In genomic region chr2:231795525-231796327, GRCh38 we compare ENCODE assay signal across 9 cellular contexts. TPM values are rescaled to one million over a fixed set of nuclear protein-coding genes. Genes with fewer than 3 reads are reported as not detected.
DNase-seq lines count a peak whose midpoint lies in the region; ATAC-seq, FAIRE-seq and TF ChIP-seq lines count a peak whose summit lies in the region.
"Had no signal": no experiment of that assay in that cellular context is flagged by ENCODE, and none has a peak within 500 bp of the region (broad histone marks: within the 10 kb centered on the region; RNA-seq: fewer than 3 reads in every experiment).

No MANE protein-coding gene starts in this region.

- H3K4me3 ChIP-seq in A549 (no peak overlapping the region), fibroblast of the aortic adventitia (ENCODE audit: low read depth, low read length) (no peak overlapping the region), tibial nerve (no peak overlapping the region)

- 0 out of 3 replicates have a peak overlapping the region, but pooled peaks have one; percentile 4 for H3K4me2 ChIP-seq in A549

- H3K27ac Mint-ChIP-seq in stimulated activated naive B cell treated with anti-CD40 and anti-IgM and Interleukin-4, amounts not matched to agents 10 μg/mL and 1 μg/mL and 100 μg/mL, for 72 hours: no peak overlapping the region
- H3K27ac Mint-ChIP-seq: activated naive CD8-positive, alpha-beta T cell treated with anti-CD3 and anti-CD28 coated beads, Interleukin-2, amount 10 ng/mL, durations not matched to agents 7 days and 5 days had no signal

- no peaks in the 10 kb centered on the region for H3K27me3 ChIP-seq in tibial nerve

- TF ChIP-seq CTCF in A549 (IDR thresholded peaks at IDR 0.05) (peak; percentile 57), fibroblast of the aortic adventitia (IDR thresholded peaks at IDR 0.05; ENCODE audit: insufficient read depth, low read length) (no peak), tibial nerve (IDR thresholded peaks at IDR 0.05) (no peak)

- TF ChIP-seq EP300 in A549 (IDR thresholded peaks at IDR 0.05): no peak
- TF ChIP-seq EP300 in tibial nerve (IDR thresholded peaks at IDR 0.05): no peak

- CTCF ChIA-PET in A549 (lab: Yijun Ruan, JAX): interaction anchor here (0.6 to 3.3 kb wide), 15 partner anchors 10 to 668 kb away, joined by 3 to 20 read pairs (median 4); partner anchors contain the start of gene COPS7B

- no peak; a peak in 1 of 5 replicates for TF ChIP-seq RAD21 in A549 (conservative IDR thresholded peaks at IDR 0.05 in 1 of 2, IDR thresholded peaks at IDR 0.05 in 1 of 2)

- peaks cover 0 to 97% (median 9%) of the 10 kb centered on the region in 3 donors for H3K36me3 ChIP-seq in tibial nerve

- H3K27ac ChIP-seq in A549 (no peak overlapping the region), tibial nerve (no peak overlapping the region)

- H3K4me1 ChIP-seq in A549 (peaks cover 15% of the 10 kb centered on the region; the same call in 2 of the 3 replicates), tibial nerve (peaks cover 0 to 4% (median 0%) of the 10 kb centered on the region in 4 donors)

- peak; percentile 49 for FAIRE-seq in A549 (lab: Jason Lieb, UNC)
- FAIRE-seq in H54 (lab: Jason Lieb, UNC): peak; percentile 91

- DNase-seq in A549 (ENCODE audit: low read depth in 1 of 2, low spot score in 1 of 2) (peak; percentile 80 to 91), H54 (ENCODE audit: insufficient read length, low spot score) (peak; percentile 69), RPMI7951 (ENCODE audit: low read depth) (peak; percentile 71), fibroblast of the aortic adventitia (ENCODE audit: low read depth) (peak; percentile 46), tibial nerve (ENCODE audit: low spot score in 2 of 2) (no peak)
- DNase-seq in stimulated activated naive B cell treated with anti-CD40 and anti-IgM and Interleukin-4, amounts not matched to agents 10 μg/mL and 1 μg/mL and 100 μg/mL, for 72 hours: no peak
- DNase-seq in activated CD4-positive, alpha-beta T cell treated with anti-CD3 and anti-CD28 coated beads, Interleukin-2, amount 50 U/mL, for 1 hour: no peak
- DNase-seq: activated naive CD8-positive, alpha-beta T cell treated with anti-CD3 and anti-CD28 coated beads, Interleukin-2, amount 10 ng/mL, durations not matched to agents 7 days and 5 days had no signal

- no peaks in the 10 kb centered on the region for H3K27me3 Mint-ChIP-seq in stimulated activated naive B cell treated with anti-CD40 and anti-IgM and Interleukin-4, amounts not matched to agents 10 μg/mL and 1 μg/mL and 100 μg/mL, for 72 hours
- H3K27me3 Mint-ChIP-seq: activated naive CD8-positive, alpha-beta T cell treated with anti-CD3 and anti-CD28 coated beads, Interleukin-2, amount 10 ng/mL, durations not matched to agents 7 days and 5 days had no signal

- ATAC-seq in A549 (peak; percentile 94 to 95), HG02610 (IDR thresholded peaks at IDR 0.05; ENCODE audit: unreplicated experiment) (no peak)
- no peak for ATAC-seq in stimulated activated naive B cell treated with anti-CD40 and anti-IgM and Interleukin-4, amounts not matched to agents 10 μg/mL and 1 μg/mL and 100 μg/mL, for 72 hours (replicated peaks)

- peaks cover 35 to 59% of the 10 kb centered on the region in 2 donors for H3K36me3 Mint-ChIP-seq in stimulated activated naive B cell treated with anti-CD40 and anti-IgM and Interleukin-4, amounts not matched to agents 10 μg/mL and 1 μg/mL and 100 μg/mL, for 72 hours

- H3K9me3 ChIP-seq in A549 (no peaks in the 10 kb centered on the region), tibial nerve (no peaks in the 10 kb centered on the region)

- POLR2A ChIA-PET in A549 (lab: Yijun Ruan, JAX): interaction anchor here (0.7 to 1.0 kb wide), 3 partner anchors 10 to 123 kb away, joined by 3 to 4 read pairs (median 3); partner anchors contain the start of genes COPS7B and PTMA

- peaks cover 5 to 7% of the 10 kb centered on the region in 2 donors for H3K4me1 Mint-ChIP-seq in stimulated activated naive B cell treated with anti-CD40 and anti-IgM and Interleukin-4, amounts not matched to agents 10 μg/mL and 1 μg/mL and 100 μg/mL, for 72 hours
- H3K4me1 Mint-ChIP-seq: activated naive CD8-positive, alpha-beta T cell treated with anti-CD3 and anti-CD28 coated beads, Interleukin-2, amount 10 ng/mL, durations not matched to agents 7 days and 5 days had no signal

- 80% methylated on average over 9 of the region's 9 CpGs for WGBS in A549 (ENCODE audit: missing lambda C conversion rate)
- 79 to 89% methylated on average over 9 of the region's 9 CpGs for WGBS in tibial nerve, 2 donors

- no peaks in the 10 kb centered on the region for H3K9me3 Mint-ChIP-seq in stimulated activated naive B cell treated with anti-CD40 and anti-IgM and Interleukin-4, amounts not matched to agents 10 μg/mL and 1 μg/mL and 100 μg/mL, for 72 hours
- H3K9me3 Mint-ChIP-seq: activated naive CD8-positive, alpha-beta T cell treated with anti-CD3 and anti-CD28 coated beads, Interleukin-2, amount 10 ng/mL, durations not matched to agents 7 days and 5 days had no signal

- TF ChIP-seq POLR2A in A549 (IDR thresholded peaks at IDR 0.05; ENCODE audit: low read length) (no peak), H54 (IDR thresholded peaks at IDR 0.05; ENCODE audit: low read depth, low read length) (no peak), tibial nerve (IDR thresholded peaks at IDR 0.05) (no peak)

- H3K4me3 Mint-ChIP-seq in stimulated activated naive B cell treated with anti-CD40 and anti-IgM and Interleukin-4, amounts not matched to agents 10 μg/mL and 1 μg/mL and 100 μg/mL, for 72 hours: no peak overlapping the region
- H3K4me3 Mint-ChIP-seq: activated naive CD8-positive, alpha-beta T cell treated with anti-CD3 and anti-CD28 coated beads, Interleukin-2, amount 10 ng/mL, durations not matched to agents 7 days and 5 days had no signal

TF ChIP-seq in A549, 52 proteins besides CTCF, POLR2A, EP300 and RAD21:
- TF ChIP-seq NR3C1 (IDR thresholded peaks at IDR 0.05): no peak
- no peak for TF ChIP-seq CEBPB (IDR thresholded peaks at IDR 0.05)
- TF ChIP-seq ZC3H11A (IDR thresholded peaks at IDR 0.05): no peak
- TF ChIP-seq TFCP2L1 (CRISPR knock-in tag; IDR thresholded peaks at IDR 0.05): no peak
- TF ChIP-seq TP53 (CRISPR knock-in tag; IDR thresholded peaks at IDR 0.05): no peak
- TF ChIP-seq KDM5A (IDR thresholded peaks at IDR 0.05): no peak
- TF ChIP-seq HEYL (CRISPR knock-in tag; IDR thresholded peaks at IDR 0.05): no peak
- no peak for TF ChIP-seq FOSL2 (IDR thresholded peaks at IDR 0.05)
- peak; percentile 21; the same call in 1 of the 2 replicates for TF ChIP-seq FOSL2 (CRISPR knock-in tag; IDR thresholded peaks at IDR 0.05)
- TF ChIP-seq MAFK (IDR thresholded peaks at IDR 0.05; ENCODE audit: partially characterized antibody): peak; percentile 62
- TF ChIP-seq NFE2L2 (conservative IDR thresholded peaks at IDR 0.05; ENCODE audit: low read length): no peak
- no peak for TF ChIP-seq PBX3 (IDR thresholded peaks at IDR 0.05)

RNA-seq across cellular contexts. Expression of gene COPS7B, which starts 9.5 kb away (rescaled TPM):
- 54.9 and 63.4 TPM in 2 replicates for polyA plus RNA-seq in A549 (2011; rRNA removed)
- polyA plus RNA-seq in A549 (2012; cell fraction: cytosol; rRNA removed): 44.1 and 54.5 TPM in 2 replicates
- 76.0 and 92.4 TPM in 2 replicates for polyA plus RNA-seq in A549 (2012; cell fraction: nucleus; rRNA removed)
- 29.4 to 34.3 TPM (median 33.4 TPM) in 3 replicates for polyA plus RNA-seq in A549 (2017; fragmentation: RNase III; extraction: RNeasy Plus Mini Kit Qiagen cat#74134 plus additional on column Dnase treatment)
- polyA minus RNA-seq in A549 (2011; rRNA and poly(A)+ RNA removed): 40.7 and 42.0 TPM in 2 replicates
- total RNA-seq in RPMI7951 (2014; rRNA removed; shearing (Covaris generic)): 21.8 and 22.8 TPM in 2 replicates
- 15.4 and 22.2 TPM in 2 replicates for total RNA-seq in fibroblast of the aortic adventitia (ENCODE audit: low replicate concordance)
- 10 to 100 TPM; 26.0 to 89.4 (median 42.5) TPM for total RNA-seq in tibial nerve

RNA-seq across cellular contexts. Expression of gene PDE6D, which starts 14.6 kb away (rescaled TPM):
- polyA plus RNA-seq in A549 (2011; rRNA removed) (51.3 and 56.0 TPM in 2 replicates), A549 (2017; fragmentation: RNase III; extraction: RNeasy Plus Mini Kit Qiagen cat#74134 plus additional on column Dnase treatment) (20.9 to 27.4 TPM (median 27.3 TPM) in 3 replicates)
- polyA plus RNA-seq in A549 (2012; cell fraction: cytosol; rRNA removed): 27.7 and 33.0 TPM in 2 replicates
- polyA plus RNA-seq in A549 (2012; cell fraction: nucleus; rRNA removed): 10.9 and 15.6 TPM in 2 replicates
- polyA minus RNA-seq in A549 (2011; rRNA and poly(A)+ RNA removed): 16.4 and 16.9 TPM in 2 replicates
- total RNA-seq in RPMI7951 (2014; rRNA removed; shearing (Covaris generic)): 77.3 and 84.9 TPM in 2 replicates
- total RNA-seq in fibroblast of the aortic adventitia (ENCODE audit: low replicate concordance) (14.1 and 30.6 TPM in 2 replicates), tibial nerve (10 to 100 TPM; 18.6 to 30.8 (median 26.6) TPM)

Comparison
In these comparisons a context has a peak if more than half of its experiments do, and no peak if none do; other contexts are left out.
1. ATAC-seq: peak in A549 (2 of 2); none in stimulated activated naive B cell treated with anti-CD40 and anti-IgM and Interleukin-4, amounts not matched to agents 10 μg/mL and 1 μg/mL and 100 μg/mL, for 72 hours (0 of 2) and HG02610 (single experiment).
2. DNase-seq: peak in A549 (2 of 2), H54 (single experiment), RPMI7951 (single experiment) and fibroblast of the aortic adventitia (single experiment); none in stimulated activated naive B cell treated with anti-CD40 and anti-IgM and Interleukin-4, amounts not matched to agents 10 μg/mL and 1 μg/mL and 100 μg/mL, for 72 hours (single experiment), activated CD4-positive, alpha-beta T cell treated with anti-CD3 and anti-CD28 coated beads, Interleukin-2, amount 50 U/mL, for 1 hour (single experiment) and tibial nerve (0 of 2).